In the genomic region with DNA sequence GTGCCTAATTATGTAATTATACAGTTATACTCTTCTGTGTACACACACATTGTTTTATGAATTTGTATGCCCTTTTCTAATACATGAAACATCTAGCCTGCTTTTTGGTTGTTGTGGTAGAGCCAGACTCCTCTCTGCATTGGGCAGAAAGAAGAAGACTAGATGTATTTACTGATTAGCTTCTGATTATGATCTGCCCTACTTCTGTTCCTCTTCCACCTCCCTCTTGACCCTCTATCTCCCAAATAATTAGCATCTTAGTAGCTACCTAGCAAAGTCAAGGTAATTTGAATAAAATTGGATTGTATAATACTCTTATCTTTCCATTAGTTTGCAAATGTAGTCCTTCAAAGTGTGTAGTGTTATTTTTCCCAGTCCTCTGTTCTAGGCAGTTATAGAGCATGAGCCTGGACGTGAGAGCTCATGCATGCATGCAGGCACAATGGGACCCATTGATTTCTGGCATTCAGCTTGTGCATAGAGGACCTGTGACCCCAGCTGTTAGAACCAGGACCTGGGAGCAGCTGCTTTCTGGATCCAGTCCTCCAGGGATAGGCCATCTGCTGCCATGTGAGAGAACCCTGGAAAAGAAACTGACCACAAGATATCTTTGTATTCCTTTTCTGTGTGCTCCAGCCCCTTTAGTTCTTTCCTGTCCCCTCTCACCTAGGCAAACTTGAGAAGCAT, we compare ENCODE assay signal across 1 cellular context.
TF ChIP-seq lines count a peak whose summit lies in the region.

No MANE protein-coding gene starts in this region.

TF ChIP-seq in HepG2, 621 proteins besides CTCF, POLR2A, EP300 and RAD21 (continued from another document and continues in another):
- peak; percentile 40; the same call in 1 of the 2 replicates for TF ChIP-seq UBTF (CRISPR knock-in tag; IDR thresholded peaks at IDR 0.05)
- no peak for TF ChIP-seq MTF1 (CRISPR knock-in tag; IDR thresholded peaks at IDR 0.05)
- TF ChIP-seq TCF7L2 (IDR thresholded peaks at IDR 0.05; ENCODE audit: low read depth, low read length): no peak
- no peak for TF ChIP-seq ZNF749 (CRISPR knock-in tag; IDR thresholded peaks at IDR 0.05; ENCODE audit: borderline replicate concordance)
- peak; percentile 64 for TF ChIP-seq TEAD3 (CRISPR knock-in tag; optimal IDR thresholded peaks at IDR 0.05; ENCODE audit: borderline replicate concordance)
- peak; percentile 85; the same call in 1 of the 2 replicates for TF ChIP-seq ZNF292 (CRISPR knock-in tag; IDR thresholded peaks at IDR 0.05; ENCODE audit: borderline replicate concordance, low read depth)
- TF ChIP-seq SOX13 (IDR thresholded peaks at IDR 0.05): no peak
- TF ChIP-seq SOX13 (CRISPR knock-in tag; conservative IDR thresholded peaks at IDR 0.05 in 1 of 2, IDR thresholded peaks at IDR 0.05 in 1 of 2): peak in 1 of 2 experiments; percentile 75; a peak in 2 of 4 replicates
- TF ChIP-seq ZNF639 (CRISPR knock-in tag; conservative IDR thresholded peaks at IDR 0.05): no peak
- no peak for TF ChIP-seq ZSCAN12 (CRISPR knock-in tag; IDR thresholded peaks at IDR 0.05)
- TF ChIP-seq ZNF781 (CRISPR knock-in tag; IDR thresholded peaks at IDR 0.05; ENCODE audit: borderline replicate concordance, not compliant biosample characterization): no peak
- TF ChIP-seq, protein P1, sequence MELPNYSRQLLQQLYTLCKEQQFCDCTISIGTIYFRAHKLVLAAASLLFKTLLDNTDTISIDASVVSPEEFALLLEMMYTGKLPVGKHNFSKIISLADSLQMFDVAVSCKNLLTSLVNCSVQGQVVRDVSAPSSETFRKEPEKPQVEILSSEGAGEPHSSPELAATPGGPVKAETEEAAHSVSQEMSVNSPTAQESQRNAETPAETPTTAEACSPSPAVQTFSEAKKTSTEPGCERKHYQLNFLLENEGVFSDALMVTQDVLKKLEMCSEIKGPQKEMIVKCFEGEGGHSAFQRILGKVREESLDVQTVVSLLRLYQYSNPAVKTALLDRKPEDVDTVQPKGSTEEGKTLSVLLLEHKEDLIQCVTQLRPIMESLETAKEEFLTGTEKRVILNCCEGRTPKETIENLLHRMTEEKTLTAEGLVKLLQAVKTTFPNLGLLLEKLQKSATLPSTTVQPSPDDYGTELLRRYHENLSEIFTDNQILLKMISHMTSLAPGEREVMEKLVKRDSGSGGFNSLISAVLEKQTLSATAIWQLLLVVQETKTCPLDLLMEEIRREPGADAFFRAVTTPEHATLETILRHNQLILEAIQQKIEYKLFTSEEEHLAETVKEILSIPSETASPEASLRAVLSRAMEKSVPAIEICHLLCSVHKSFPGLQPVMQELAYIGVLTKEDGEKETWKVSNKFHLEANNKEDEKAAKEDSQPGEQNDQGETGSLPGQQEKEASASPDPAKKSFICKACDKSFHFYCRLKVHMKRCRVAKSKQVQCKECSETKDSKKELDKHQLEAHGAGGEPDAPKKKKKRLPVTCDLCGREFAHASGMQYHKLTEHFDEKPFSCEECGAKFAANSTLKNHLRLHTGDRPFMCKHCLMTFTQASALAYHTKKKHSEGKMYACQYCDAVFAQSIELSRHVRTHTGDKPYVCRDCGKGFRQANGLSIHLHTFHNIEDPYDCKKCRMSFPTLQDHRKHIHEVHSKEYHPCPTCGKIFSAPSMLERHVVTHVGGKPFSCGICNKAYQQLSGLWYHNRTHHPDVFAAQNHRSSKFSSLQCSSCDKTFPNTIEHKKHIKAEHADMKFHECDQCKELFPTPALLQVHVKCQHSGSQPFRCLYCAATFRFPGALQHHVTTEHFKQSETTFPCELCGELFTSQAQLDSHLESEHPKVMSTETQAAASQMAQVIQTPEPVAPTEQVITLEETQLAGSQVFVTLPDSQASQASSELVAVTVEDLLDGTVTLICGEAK (IDR thresholded peaks at IDR 0.05): no peak
- TF ChIP-seq, protein P1 (CRISPR knock-in tag; IDR thresholded peaks at IDR 0.05): no peak
- TF ChIP-seq TGIF2 (CRISPR knock-in tag; IDR thresholded peaks at IDR 0.05): no peak
- TF ChIP-seq ZNF331 (CRISPR knock-in tag; IDR thresholded peaks at IDR 0.05): peak; percentile 30; the same call in 1 of the 2 replicates
- no peak for TF ChIP-seq ATAD3A (CRISPR knock-in tag; IDR thresholded peaks at IDR 0.05)
- TF ChIP-seq, protein P2, sequence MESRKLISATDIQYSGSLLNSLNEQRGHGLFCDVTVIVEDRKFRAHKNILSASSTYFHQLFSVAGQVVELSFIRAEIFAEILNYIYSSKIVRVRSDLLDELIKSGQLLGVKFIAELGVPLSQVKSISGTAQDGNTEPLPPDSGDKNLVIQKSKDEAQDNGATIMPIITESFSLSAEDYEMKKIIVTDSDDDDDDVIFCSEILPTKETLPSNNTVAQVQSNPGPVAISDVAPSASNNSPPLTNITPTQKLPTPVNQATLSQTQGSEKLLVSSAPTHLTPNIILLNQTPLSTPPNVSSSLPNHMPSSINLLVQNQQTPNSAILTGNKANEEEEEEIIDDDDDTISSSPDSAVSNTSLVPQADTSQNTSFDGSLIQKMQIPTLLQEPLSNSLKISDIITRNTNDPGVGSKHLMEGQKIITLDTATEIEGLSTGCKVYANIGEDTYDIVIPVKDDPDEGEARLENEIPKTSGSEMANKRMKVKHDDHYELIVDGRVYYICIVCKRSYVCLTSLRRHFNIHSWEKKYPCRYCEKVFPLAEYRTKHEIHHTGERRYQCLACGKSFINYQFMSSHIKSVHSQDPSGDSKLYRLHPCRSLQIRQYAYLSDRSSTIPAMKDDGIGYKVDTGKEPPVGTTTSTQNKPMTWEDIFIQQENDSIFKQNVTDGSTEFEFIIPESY (CRISPR knock-in tag; IDR thresholded peaks at IDR 0.05): no peak
- no peak for TF ChIP-seq FOXA1 (IDR thresholded peaks at IDR 0.05)
- TF ChIP-seq FOXA1 (CRISPR knock-in tag; IDR thresholded peaks at IDR 0.05): no peak
- no peak for TF ChIP-seq ZFYVE20 (CRISPR knock-in tag; IDR thresholded peaks at IDR 0.05; ENCODE audit: borderline replicate concordance, low read depth)
- no peak for TF ChIP-seq ONECUT2 (CRISPR knock-in tag; IDR thresholded peaks at IDR 0.05)
- no peak for TF ChIP-seq CENPX (CRISPR knock-in tag; IDR thresholded peaks at IDR 0.05)
- peak; percentile 37; the same call in 1 of the 2 replicates for TF ChIP-seq ZBTB38 (CRISPR knock-in tag; IDR thresholded peaks at IDR 0.05)
- no peak for TF ChIP-seq TCF12 (IDR thresholded peaks at IDR 0.05)
- no peak for TF ChIP-seq TCF12 (CRISPR knock-in tag; IDR thresholded peaks at IDR 0.05)
- TF ChIP-seq, protein P3, sequence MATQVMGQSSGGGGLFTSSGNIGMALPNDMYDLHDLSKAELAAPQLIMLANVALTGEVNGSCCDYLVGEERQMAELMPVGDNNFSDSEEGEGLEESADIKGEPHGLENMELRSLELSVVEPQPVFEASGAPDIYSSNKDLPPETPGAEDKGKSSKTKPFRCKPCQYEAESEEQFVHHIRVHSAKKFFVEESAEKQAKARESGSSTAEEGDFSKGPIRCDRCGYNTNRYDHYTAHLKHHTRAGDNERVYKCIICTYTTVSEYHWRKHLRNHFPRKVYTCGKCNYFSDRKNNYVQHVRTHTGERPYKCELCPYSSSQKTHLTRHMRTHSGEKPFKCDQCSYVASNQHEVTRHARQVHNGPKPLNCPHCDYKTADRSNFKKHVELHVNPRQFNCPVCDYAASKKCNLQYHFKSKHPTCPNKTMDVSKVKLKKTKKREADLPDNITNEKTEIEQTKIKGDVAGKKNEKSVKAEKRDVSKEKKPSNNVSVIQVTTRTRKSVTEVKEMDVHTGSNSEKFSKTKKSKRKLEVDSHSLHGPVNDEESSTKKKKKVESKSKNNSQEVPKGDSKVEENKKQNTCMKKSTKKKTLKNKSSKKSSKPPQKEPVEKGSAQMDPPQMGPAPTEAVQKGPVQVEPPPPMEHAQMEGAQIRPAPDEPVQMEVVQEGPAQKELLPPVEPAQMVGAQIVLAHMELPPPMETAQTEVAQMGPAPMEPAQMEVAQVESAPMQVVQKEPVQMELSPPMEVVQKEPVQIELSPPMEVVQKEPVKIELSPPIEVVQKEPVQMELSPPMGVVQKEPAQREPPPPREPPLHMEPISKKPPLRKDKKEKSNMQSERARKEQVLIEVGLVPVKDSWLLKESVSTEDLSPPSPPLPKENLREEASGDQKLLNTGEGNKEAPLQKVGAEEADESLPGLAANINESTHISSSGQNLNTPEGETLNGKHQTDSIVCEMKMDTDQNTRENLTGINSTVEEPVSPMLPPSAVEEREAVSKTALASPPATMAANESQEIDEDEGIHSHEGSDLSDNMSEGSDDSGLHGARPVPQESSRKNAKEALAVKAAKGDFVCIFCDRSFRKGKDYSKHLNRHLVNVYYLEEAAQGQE (IDR thresholded peaks at IDR 0.05; ENCODE audit: borderline replicate concordance in 1 of 2, low read depth in 1 of 2, low read length in 2 of 2): no peak
- TF ChIP-seq TBX3 (IDR thresholded peaks at IDR 0.05; ENCODE audit: borderline replicate concordance): no peak
- no peak for TF ChIP-seq ZNF264 (CRISPR knock-in tag; IDR thresholded peaks at IDR 0.05)
- TF ChIP-seq TOPORS (CRISPR knock-in tag; IDR thresholded peaks at IDR 0.05): no peak
- no peak for TF ChIP-seq WIZ (CRISPR knock-in tag; IDR thresholded peaks at IDR 0.05)
- 0 out of 2 replicates have a peak, but pooled peaks have one; percentile 5 for TF ChIP-seq ZNF629 (CRISPR knock-in tag; conservative IDR thresholded peaks at IDR 0.05)
- peak; percentile 77 for TF ChIP-seq NR2F6 (IDR thresholded peaks at IDR 0.05)
- peak; percentile 88 for TF ChIP-seq NR2F6 (CRISPR knock-in tag; IDR thresholded peaks at IDR 0.05)
- no peak for TF ChIP-seq REL (CRISPR knock-in tag; conservative IDR thresholded peaks at IDR 0.05)
- no peak for TF ChIP-seq ZNF761 (CRISPR knock-in tag; conservative IDR thresholded peaks at IDR 0.05)
- no peak for TF ChIP-seq ZNF343 (CRISPR knock-in tag; IDR thresholded peaks at IDR 0.05)
- TF ChIP-seq ZFP82 (CRISPR knock-in tag; IDR thresholded peaks at IDR 0.05; ENCODE audit: borderline replicate concordance): no peak
- TF ChIP-seq ZNF557 (CRISPR knock-in tag; IDR thresholded peaks at IDR 0.05): no peak
- peak; percentile 91 for TF ChIP-seq ZBTB26 (CRISPR knock-in tag; IDR thresholded peaks at IDR 0.05; ENCODE audit: borderline replicate concordance)
